Comparison of ENCODE assay signal across 12 cellular contexts in the genomic region with DNA sequence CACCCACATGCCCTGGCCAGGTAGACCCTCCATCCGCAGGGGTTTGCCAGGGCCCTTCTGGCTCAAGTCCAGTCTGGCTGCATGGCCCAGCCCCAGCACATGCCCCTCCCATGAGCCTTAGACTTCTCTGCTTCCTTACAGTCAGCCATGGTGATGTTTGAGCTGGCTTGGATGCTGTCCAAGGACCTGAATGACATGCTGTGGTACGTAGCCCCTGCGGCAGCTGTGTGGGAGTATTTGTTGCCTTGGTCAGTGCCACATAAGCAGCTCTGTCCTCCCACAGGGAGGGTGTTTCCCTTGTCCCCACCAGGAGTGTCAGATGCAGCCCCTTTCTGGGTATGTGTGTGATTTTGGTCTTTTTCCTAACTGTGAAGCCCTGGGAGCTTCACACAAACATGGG. TPM values are rescaled to one million over a fixed set of nuclear protein-coding genes. Genes with fewer than 3 reads are reported as not detected.
DNase-seq lines count a peak whose midpoint lies in the region; ATAC-seq and TF ChIP-seq lines count a peak whose summit lies in the region.
"Had no signal": no experiment of that assay in that cellular context is flagged by ENCODE, and none has a peak within 500 bp of the region (broad histone marks: within the 10 kb centered on the region; RNA-seq: fewer than 3 reads in every experiment).

No MANE protein-coding gene starts in this region.

- no peak for ATAC-seq in activated T-helper 17 cell treated with anti-CD3 and anti-CD28 coated beads, Interleukin-2, amount 50 U/mL, for 72 hours (replicated peaks)
- ATAC-seq: mucosa of descending colon had no signal

- no peak overlapping the region for H3K4me3 ChIP-seq in fibroblast of villous mesenchyme (ENCODE audit: low read depth, low read length)
- H3K4me3 ChIP-seq: mucosa of descending colon, sigmoid colon had no signal

- H3K4me3 Mint-ChIP-seq in activated naive CD4-positive, alpha-beta T cell treated with anti-CD3 and anti-CD28 coated beads, Interleukin-2, amount 10 ng/mL, durations not matched to agents 7 days and 5 days: no peak overlapping the region
- H3K4me3 Mint-ChIP-seq in activated T-helper 17 cell treated with anti-CD3 and anti-CD28 coated beads, Interleukin-2, amount 50 U/mL, for 72 hours: no peak overlapping the region
- H3K4me3 Mint-ChIP-seq: activated naive CD4-positive, alpha-beta T cell treated with anti-CD3 and anti-CD28 coated beads for 36 hours had no signal

- H3K36me3 Mint-ChIP-seq in activated naive CD4-positive, alpha-beta T cell treated with anti-CD3 and anti-CD28 coated beads, Interleukin-2, amount 10 ng/mL, durations not matched to agents 7 days and 5 days: peaks cover 29% of the 10 kb centered on the region
- H3K36me3 Mint-ChIP-seq in activated T-helper 17 cell treated with anti-CD3 and anti-CD28 coated beads, Interleukin-2, amount 50 U/mL, for 72 hours (ENCODE audit: low read depth): peaks cover 60% of the 10 kb centered on the region

- no peak for TF ChIP-seq CTCF in fibroblast of villous mesenchyme (IDR thresholded peaks at IDR 0.05; ENCODE audit: insufficient read depth, low read depth, low read length)

- H3K4me1 Mint-ChIP-seq in activated naive CD4-positive, alpha-beta T cell treated with anti-CD3 and anti-CD28 coated beads, Interleukin-2, amount 10 ng/mL, durations not matched to agents 7 days and 5 days: peaks cover 10% of the 10 kb centered on the region
- peaks cover 8% of the 10 kb centered on the region for H3K4me1 Mint-ChIP-seq in activated T-helper 17 cell treated with anti-CD3 and anti-CD28 coated beads, Interleukin-2, amount 50 U/mL, for 72 hours

- H3K9me3 Mint-ChIP-seq in activated naive CD4-positive, alpha-beta T cell treated with anti-CD3 and anti-CD28 coated beads, Interleukin-2, amount 10 ng/mL, durations not matched to agents 7 days and 5 days: no peaks in the 10 kb centered on the region
- no peaks in the 10 kb centered on the region for H3K9me3 Mint-ChIP-seq in activated T-helper 17 cell treated with anti-CD3 and anti-CD28 coated beads, Interleukin-2, amount 50 U/mL, for 72 hours
- H3K9me3 Mint-ChIP-seq: activated naive CD4-positive, alpha-beta T cell treated with anti-CD3 and anti-CD28 coated beads for 36 hours had no signal

- DNase-seq in NCI-H1105 treated with DMSO at 0.1 percent for 48 hours (lab: John Stamatoyannopoulos, UW) (peak; percentile 17), NCI-H1105 (lab: John Stamatoyannopoulos, UW) (no peak), UCSD-AML1 (lab: John Stamatoyannopoulos, UW; ENCODE audit: unreplicated experiment) (peak; percentile 30), fibroblast of villous mesenchyme (ENCODE audit: low read depth) (peak; percentile 70), stromal cell of bone marrow (ENCODE audit: low read depth) (peak; percentile 62), NCI-H1436 (lab: John Stamatoyannopoulos, UW) (no peak)
- DNase-seq in activated naive CD4-positive, alpha-beta T cell treated with anti-CD3 and anti-CD28 coated beads, Interleukin-2, amount 10 ng/mL, durations not matched to agents 7 days and 5 days: no peak
- DNase-seq: activated CD4-positive, alpha-beta T cell treated with anti-CD3 and anti-CD28 coated beads, Interleukin-2, amount 50 U/mL, for 48 hours; activated naive CD4-positive, alpha-beta T cell treated with anti-CD3 and anti-CD28 coated beads for 36 hours; mucosa of descending colon; sigmoid colon had no signal

- no peaks in the 10 kb centered on the region for H3K27me3 Mint-ChIP-seq in activated naive CD4-positive, alpha-beta T cell treated with anti-CD3 and anti-CD28 coated beads, Interleukin-2, amount 10 ng/mL, durations not matched to agents 7 days and 5 days
- H3K27me3 Mint-ChIP-seq in activated T-helper 17 cell treated with anti-CD3 and anti-CD28 coated beads, Interleukin-2, amount 50 U/mL, for 72 hours: no peaks in the 10 kb centered on the region

- CTCF ChIA-PET in activated naive CD4-positive, alpha-beta T cell treated with anti-CD3 and anti-CD28 coated beads, Interleukin-2, amount 10 ng/mL, durations not matched to agents 7 days and 5 days (lab: Charles Lee): interaction anchor here (0.9 to 4.2 kb wide), 2 partner anchors 9 to 132 kb away, joined by 3 to 29 read pairs; no protein-coding TSS in a partner anchor

- no peak overlapping the region for H3K27ac Mint-ChIP-seq in activated naive CD4-positive, alpha-beta T cell treated with anti-CD3 and anti-CD28 coated beads, Interleukin-2, amount 10 ng/mL, durations not matched to agents 7 days and 5 days
- H3K27ac Mint-ChIP-seq in activated T-helper 17 cell treated with anti-CD3 and anti-CD28 coated beads, Interleukin-2, amount 50 U/mL, for 72 hours: no peak overlapping the region
- H3K27ac Mint-ChIP-seq: activated naive CD4-positive, alpha-beta T cell treated with anti-CD3 and anti-CD28 coated beads for 36 hours had no signal

RNA-seq across cellular contexts. Expression of gene CDC45, which starts 17.5 kb away (rescaled TPM):
- 8.1 and 10.4 TPM in 2 replicates for total RNA-seq in fibroblast of villous mesenchyme
- total RNA-seq in activated T-helper 17 cell treated with anti-CD3 and anti-CD28 coated beads, Interleukin-2, amount 50 U/mL, for 72 hours: 10 to 100 TPM; 64.2 to 99.9 TPM

RNA-seq across cellular contexts. Expression of gene UFD1, which starts 18.3 kb away (rescaled TPM):
- 44.9 and 67.3 TPM in 2 replicates for total RNA-seq in fibroblast of villous mesenchyme
- 10 to 100 TPM; 56.0 to 93.5 TPM for total RNA-seq in activated T-helper 17 cell treated with anti-CD3 and anti-CD28 coated beads, Interleukin-2, amount 50 U/mL, for 72 hours

RNA-seq across cellular contexts. Expression of gene CLDN5, which starts 27.0 kb away (rescaled TPM):
- total RNA-seq in fibroblast of villous mesenchyme: not detected in 2 replicates
- under 1 TPM in 1 of 2 donors, not detected in 1; 0.13 TPM for total RNA-seq in activated T-helper 17 cell treated with anti-CD3 and anti-CD28 coated beads, Interleukin-2, amount 50 U/mL, for 72 hours

RNA-seq across cellular contexts. Expression of gene C22orf39, which starts 49.7 kb away (rescaled TPM):
- 11.3 and 12.5 TPM in 2 replicates for total RNA-seq in fibroblast of villous mesenchyme
- total RNA-seq in activated T-helper 17 cell treated with anti-CD3 and anti-CD28 coated beads, Interleukin-2, amount 50 U/mL, for 72 hours: 10 to 100 TPM; 18.6 to 21.7 TPM

Comparison
In these comparisons a context has a peak if more than half of its experiments do, and no peak if none do; other contexts are left out.
1. DNase-seq: peak in NCI-H1105 treated with DMSO at 0.1 percent for 48 hours (single experiment), UCSD-AML1 (single experiment), fibroblast of villous mesenchyme (single experiment) and stromal cell of bone marrow (single experiment); none in NCI-H1105 (single experiment), activated naive CD4-positive, alpha-beta T cell treated with anti-CD3 and anti-CD28 coated beads, Interleukin-2, amount 10 ng/mL, durations not matched to agents 7 days and 5 days (single experiment) and NCI-H1436 (single experiment).